ENCODE assay signal across 23 cellular contexts in genomic region chr15:36947035-36947719, GRCh38.
A peak's percentile ranks its signal among the peaks of the same experiment; 100 is the strongest.
DNase-seq lines count a peak whose midpoint lies in the region; ATAC-seq, FAIRE-seq and TF ChIP-seq lines count a peak whose summit lies in the region.
"Had no signal": no experiment of that assay in that cellular context is flagged by ENCODE, and none has a peak within 500 bp of the region (broad histone marks: within the 10 kb centered on the region; RNA-seq: fewer than 3 reads in every experiment).

No MANE protein-coding gene starts in this region.

- TF ChIP-seq EP300 in GM12878 (IDR thresholded peaks at IDR 0.05; ENCODE audit: borderline replicate concordance in 1 of 2, control insufficient read depth in 1 of 2, low read depth in 2 of 2, low read length in 2 of 2) = no peak

- H3K4me1 ChIP-seq in GM12878 (ENCODE audit: control insufficient read depth, insufficient read depth, low read length) (no peaks in the 10 kb centered on the region), mesodermal cell (ENCODE audit: control insufficient read depth, insufficient read depth, low read length, poor library complexity, severe bottlenecking) (peaks cover 6% of the 10 kb centered on the region), mesendoderm (ENCODE audit: control insufficient read depth, low read depth, low read length) (peaks cover 6% of the 10 kb centered on the region)
- H3K4me1 ChIP-seq: BLaER1 treated with 17β-estradiol and CSF1 and Interleukin-3, amounts not matched to agents 10 nM and 100 nM; Peyer's patch had no signal

- H4K8ac ChIP-seq in mesendoderm (ENCODE audit: low read depth, low read length) = no peak overlapping the region

- DNase-seq in GM12865 (ENCODE audit: low read depth) (peak; percentile 6), H54 (ENCODE audit: insufficient read length, low spot score) (no peak), GM12878 (ENCODE audit: low read depth, low spot score) (no peak), NCI-H526 treated with DMSO at 0.1 percent for 48 hours (lab: John Stamatoyannopoulos, UW) (no peak), mesendoderm (no peak)
- DNase-seq: CD8-positive, alpha-beta memory T cell; DMS53; EL; Kasumi-1; MG63; NCI-H1048; NCI-H1436; NCI-H1930; NCI-H2171 treated with DMSO at 0.1 percent for 48 hours; NCI-H446; NK-92 treated with Interleukin-12 subunit alpha and Interleukin-12 subunit beta, amount 100 ng/mL, for 24 hours; Peyer's patch had no signal

- POLR2A ChIA-PET in GM12878 (lab: Charles Lee) = interaction anchor here (0.8 to 1.1 kb wide), 3 partner anchors 11 to 71 kb away, joined by 3 to 4 read pairs (median 3); no protein-coding TSS in a partner anchor

- H3K4me2 ChIP-seq in GM12878 (ENCODE audit: control insufficient read depth, insufficient read depth) = no peak overlapping the region
- no peak overlapping the region for H3K4me2 ChIP-seq in mesendoderm (ENCODE audit: low read length)
- H3K4me2 ChIP-seq: BLaER1 treated with 17β-estradiol and CSF1 and Interleukin-3, amounts not matched to agents 10 nM and 100 nM had no signal

- H3K27ac ChIP-seq in GM12878 (ENCODE audit: control insufficient read depth, insufficient read depth) (no peak overlapping the region), mesodermal cell (ENCODE audit: low read depth, low read length, severe bottlenecking) (peak overlapping the region; percentile 38), mesendoderm (ENCODE audit: low read depth, low read length) (no peak overlapping the region)
- H3K27ac ChIP-seq: BLaER1 treated with 17β-estradiol and CSF1 and Interleukin-3, amounts not matched to agents 10 nM and 100 nM; HL-60; Peyer's patch; SK-N-MC had no signal

- H4K20me1 ChIP-seq in GM12878 (ENCODE audit: control insufficient read depth, insufficient read depth) = no peaks in the 10 kb centered on the region
- H4K20me1 ChIP-seq: BLaER1 treated with 17β-estradiol and CSF1 and Interleukin-3, amounts not matched to agents 10 nM and 100 nM had no signal

- H2AK5ac ChIP-seq in mesendoderm (ENCODE audit: low read length) = no peak overlapping the region

- H4K5ac ChIP-seq in mesendoderm (ENCODE audit: low read length) = no peak overlapping the region

- H3K79me1 ChIP-seq in mesendoderm (ENCODE audit: low read length) = no peaks in the 10 kb centered on the region

- SMC1A ChIA-PET in GM12878 (lab: Charles Lee; ENCODE audit: uncharacterized antibody, unreplicated experiment) = interaction anchor here (0.6 to 3.3 kb wide), 9 partner anchors 8 to 148 kb away, joined by 3 to 20 read pairs (median 4); no protein-coding TSS in a partner anchor

- RAD21 ChIA-PET in GM12878 (lab: Charles Lee; ENCODE audit: unreplicated experiment) = interaction anchor here (1.0 to 2.5 kb wide), 6 partner anchors 9 to 148 kb away, joined by 3 to 14 read pairs (median 4); no protein-coding TSS in a partner anchor

- H3K27me3 ChIP-seq in GM12878 (replicated peaks in 1 of 2; ENCODE audit: control insufficient read depth in 2 of 2, insufficient read depth in 2 of 2, low read length in 1 of 2) (no peaks in the 10 kb centered on the region), mesendoderm (ENCODE audit: insufficient read depth, low read length, poor library complexity) (no peaks in the 10 kb centered on the region)
- H3K27me3 ChIP-seq: BLaER1 treated with 17β-estradiol and CSF1 and Interleukin-3, amounts not matched to agents 10 nM and 100 nM; MG63; Peyer's patch had no signal

- no peak overlapping the region for H3K9ac ChIP-seq in GM12878 (ENCODE audit: control insufficient read depth, insufficient read depth, low read length)
- no peak overlapping the region for H3K9ac ChIP-seq in mesendoderm (ENCODE audit: low read length)
- H3K9ac ChIP-seq: BLaER1 treated with 17β-estradiol and CSF1 and Interleukin-3, amounts not matched to agents 10 nM and 100 nM had no signal

- H2BK5ac ChIP-seq in mesendoderm (ENCODE audit: low read length) = no peak overlapping the region

- peaks cover 0 to 1% of the 10 kb centered on the region in 2 experiments; a peak in 2 of 4 replicates for H3K36me3 ChIP-seq in GM12878 (ENCODE audit: control insufficient read depth in 2 of 2, insufficient read depth in 2 of 2, low read length in 1 of 2)
- peaks cover 24% of the 10 kb centered on the region for H3K36me3 ChIP-seq in mesodermal cell (ENCODE audit: control insufficient read depth, insufficient read depth, low read length)
- H3K36me3 ChIP-seq in mesendoderm (ENCODE audit: control insufficient read depth, insufficient read depth, low read length) = no peaks in the 10 kb centered on the region
- H3K36me3 ChIP-seq: BLaER1 treated with 17β-estradiol and CSF1 and Interleukin-3, amounts not matched to agents 10 nM and 100 nM; MG63; Peyer's patch had no signal

- intact Hi-C loops in GM12878 (cut with micrococcal nuclease; ENCODE audit: unreplicated experiment) = no loop called here

- CTCF ChIA-PET in GM12878 (lab: Yijun Ruan, JAX) = interaction anchor here (0.8 to 1.6 kb wide), 4 partner anchors 9 to 48 kb away, joined by 3 to 4 read pairs (median 4); no protein-coding TSS in a partner anchor

- H3K23ac ChIP-seq in mesendoderm (ENCODE audit: low read length) = no peak overlapping the region

- H2BK15ac ChIP-seq in mesendoderm (replicated peaks; ENCODE audit: low read depth) = no peak overlapping the region

- no peak overlapping the region for H2BK120ac ChIP-seq in mesendoderm (ENCODE audit: low read depth, low read length)

- H3K56ac ChIP-seq in mesendoderm (ENCODE audit: low read length) = no peak overlapping the region

- H2AFZ ChIP-seq in GM12878 (ENCODE audit: control insufficient read depth, low read depth, low read length) = no peak overlapping the region

- WGBS in GM12878 (ENCODE audit: insufficient coverage, insufficient replicate concordance, low lambda C conversion rate, missing lambda C conversion rate) = 52% methylated on average over 4 of the region's 4 CpGs
- WGBS in mesodermal cell (ENCODE audit: insufficient coverage in 2 of 2), 2 experiments = 100% methylated on average over 1 of the region's 4 CpGs; no CpG with 5 or more reads in 1 of the 2 experiments
- WGBS in mesendoderm (ENCODE audit: extremely low coverage, insufficient coverage, low lambda C conversion rate) = no CpG with 5 or more reads among the region's 4 CpGs

- TF ChIP-seq POLR2A in H54 (IDR thresholded peaks at IDR 0.05; ENCODE audit: low read depth, low read length) = no peak
- TF ChIP-seq POLR2A in GM12878 (IDR thresholded peaks at IDR 0.05; ENCODE audit: low read depth, low read length) = no peak

- no peaks in the 10 kb centered on the region for H3K9me3 ChIP-seq in GM12878 (replicated peaks; ENCODE audit: control insufficient read depth, insufficient read depth, low read length)
- no peaks in the 10 kb centered on the region for H3K9me3 ChIP-seq in mesodermal cell (ENCODE audit: control insufficient read depth, low read length)
- H3K9me3 ChIP-seq: BLaER1 treated with 17β-estradiol and CSF1 and Interleukin-3, amounts not matched to agents 10 nM and 100 nM; MG63; Peyer's patch had no signal

- H3K4me3 ChIP-seq in GM12865 (ENCODE audit: low read depth, low read length) (no peak overlapping the region), GM12878 (no peak overlapping the region), mesodermal cell (ENCODE audit: extremely low read depth, insufficient read depth, low read length, poor library complexity, severe bottlenecking) (no peak overlapping the region), mesendoderm (ENCODE audit: low read length) (no peak overlapping the region)
- H3K4me3 ChIP-seq: BLaER1 treated with 17β-estradiol and CSF1 and Interleukin-3, amounts not matched to agents 10 nM and 100 nM; MG63; Peyer's patch; SK-N-MC had no signal

- no peak for ATAC-seq in GM12878
- no peak for ATAC-seq in GM18520 (IDR thresholded peaks at IDR 0.05; ENCODE audit: unreplicated experiment)

- peak; percentile 43 for FAIRE-seq in H54 (lab: Jason Lieb, UNC)
- FAIRE-seq in GM12878 (lab: Jason Lieb, UNC) = no peak
- FAIRE-seq: GM18507 had no signal

- H3K4ac ChIP-seq in mesendoderm (ENCODE audit: low read depth, low read length) = no peak overlapping the region

- H3K79me2 ChIP-seq in GM12878 (ENCODE audit: control insufficient read depth, insufficient read depth, low read length) (no peaks in the 10 kb centered on the region), mesendoderm (ENCODE audit: control insufficient read depth, insufficient read depth, low read length) (no peaks in the 10 kb centered on the region)

- TF ChIP-seq CTCF in GM12865 (IDR thresholded peaks at IDR 0.05; ENCODE audit: insufficient read depth, low read depth, low read length, missing control alignments) (no peak), GM12878 (IDR thresholded peaks at IDR 0.05 in 2 of 3, conservative IDR thresholded peaks at IDR 0.05 in 1 of 3; ENCODE audit: control insufficient read depth in 2 of 3, extremely low read depth in 1 of 3, insufficient read depth in 1 of 3, low read depth in 3 of 3, low read length in 3 of 3) (no peak)

- in situ Hi-C loops in GM12878 (cut with MboI) = no loop called here

- no peak overlapping the region for H3K18ac ChIP-seq in mesendoderm (ENCODE audit: low read length)

- no TSS peak for BruUV-seq in GM12878 (replicated peaks; lab: Mats Ljungman, UMichigan)

- TF ChIP-seq RAD21 in GM12878 (IDR thresholded peaks at IDR 0.05; ENCODE audit: insufficient read depth, low read depth, low read length) = no peak
